Comparison of ENCODE assay signal across 8 cellular contexts in the genomic region with DNA sequence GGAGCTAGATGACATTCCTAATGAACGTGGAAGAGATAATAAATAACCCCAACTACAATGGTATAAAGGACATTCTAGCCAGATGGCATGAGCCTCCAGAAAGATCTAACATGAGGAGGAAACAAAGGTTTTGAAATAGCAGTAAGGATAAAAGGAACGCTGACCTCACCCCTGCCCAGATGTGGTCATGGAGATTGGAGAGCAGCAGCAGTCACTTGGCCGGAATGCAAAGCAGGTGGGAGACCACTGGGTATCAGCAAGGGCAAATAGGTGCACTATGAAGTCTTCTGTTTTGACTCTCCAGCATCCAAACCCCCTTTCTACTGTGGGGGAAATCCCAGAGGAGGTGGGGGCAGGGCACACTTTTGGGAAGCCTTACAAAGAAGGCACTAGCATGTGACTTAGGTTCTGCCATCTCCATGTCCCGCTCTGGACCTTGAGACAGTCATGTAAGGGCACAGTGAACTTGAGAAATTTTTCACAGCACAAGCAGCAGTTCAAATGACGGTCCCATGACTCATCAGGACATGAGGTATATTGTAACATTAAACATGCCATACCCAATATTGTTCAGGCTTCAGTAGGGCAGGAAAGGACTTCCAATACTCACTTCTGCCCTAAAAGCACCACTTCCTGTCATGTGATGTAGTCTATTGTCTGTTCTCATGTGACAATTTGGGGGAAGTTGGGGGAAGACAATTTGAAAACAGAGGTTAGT. TPM values are rescaled to one million over a fixed set of nuclear protein-coding genes. Genes with fewer than 3 reads are reported as not detected.
DNase-seq lines count a peak whose midpoint lies in the region; FAIRE-seq and TF ChIP-seq lines count a peak whose summit lies in the region.

No MANE protein-coding gene starts in this region.

- H3K27me3 Mint-ChIP-seq in CD14-positive monocyte (ENCODE audit: low read depth in 3 of 3) (peaks cover 0 to 3% (median 2%) of the 10 kb centered on the region in 3 donors), nephron progenitor cell (ENCODE audit: low read depth, poor library complexity) (peaks cover 4% of the 10 kb centered on the region)

- no peaks in the 10 kb centered on the region for H3K27me3 ChIP-seq in SK-N-SH (ENCODE audit: insufficient read depth)
- H3K27me3 ChIP-seq in keratinocyte (ENCODE audit: control insufficient read depth, extremely low read depth, insufficient read depth, low read length), result no peaks in the 10 kb centered on the region

- peak; percentile 35 to 86; a peak in 2 of 4 replicates for TF ChIP-seq EP300 in SK-N-SH (IDR thresholded peaks at IDR 0.05; ENCODE audit: borderline replicate concordance in 1 of 2, low read depth in 1 of 2, low read length in 1 of 2)

- no peaks in the 10 kb centered on the region for H3K9me1 ChIP-seq in keratinocyte (ENCODE audit: control insufficient read depth, extremely low read depth, insufficient read depth, low read length)

- H3K27ac Mint-ChIP-seq in CD14-positive monocyte (peak overlapping the region in 5 of 7 donors; percentile 34 to 89 (median 81)), nephron progenitor cell (no peak overlapping the region)

- POLR2A ChIA-PET in SK-N-SH (lab: Yijun Ruan, JAX), result no interaction called here

- peak; percentile 96 for FAIRE-seq in keratinocyte (lab: Jason Lieb, UNC)

- peak overlapping the region; percentile 75 for H3K9ac ChIP-seq in SK-N-SH
- peak overlapping the region; percentile 16 for H3K9ac ChIP-seq in keratinocyte (ENCODE audit: control insufficient read depth, extremely low read depth, insufficient read depth, low read length)

- intact Hi-C loops in CD14-positive monocyte (cut with micrococcal nuclease), result no loop called here

- DNase-seq in CD14-positive monocyte (ENCODE audit: low spot score), result peak; percentile 82
- peak; percentile 88 for DNase-seq in HFF-Myc (ENCODE audit: extremely low read depth, low read depth)
- DNase-seq in SK-N-SH, result no peak
- DNase-seq in keratinocyte (ENCODE audit: low read depth, low spot score), result peak; percentile 92
- no peak for DNase-seq in nephron progenitor cell
- no peak for DNase-seq in NCI-H774 (lab: John Stamatoyannopoulos, UW)
- DNase-seq in activated effector memory CD4-positive, alpha-beta T cell treated with Interleukin-2 at 50 U/mL for 16 hours, result no peak
- no peak for DNase-seq in NCI-H2227 treated with DMSO at 0.1 percent for 48 hours (lab: John Stamatoyannopoulos, UW)

- no peaks in the 10 kb centered on the region for H3K36me3 ChIP-seq in SK-N-SH (replicated peaks in 1 of 2; ENCODE audit: control insufficient read depth in 1 of 2, insufficient read depth in 2 of 2, low read length in 1 of 2)
- no peaks in the 10 kb centered on the region for H3K36me3 ChIP-seq in keratinocyte (ENCODE audit: control insufficient read depth in 2 of 2, extremely low read depth in 1 of 2, insufficient read depth in 2 of 2, low read length in 2 of 2)

- H4K20me1 ChIP-seq in SK-N-SH (ENCODE audit: insufficient read depth) (no peaks in the 10 kb centered on the region), keratinocyte (ENCODE audit: control insufficient read depth, extremely low read depth, insufficient read depth, low read length) (no peaks in the 10 kb centered on the region)

- dilution Hi-C loops in keratinocyte (cut with MboI; ENCODE audit: extremely low pct_ligation_motif_present, low sequenced_read_pairs), result no loop called here

- CTCF ChIA-PET in SK-N-SH (lab: Yijun Ruan, JAX), result no interaction called here

- TF ChIP-seq RAD21 in SK-N-SH (IDR thresholded peaks at IDR 0.05; ENCODE audit: low read length), result no peak

- TF ChIP-seq CTCF in CD14-positive monocyte (IDR thresholded peaks at IDR 0.05) (no peak), HFF-Myc (IDR thresholded peaks at IDR 0.05; ENCODE audit: low read depth, low read length, missing control alignments) (no peak), SK-N-SH (IDR thresholded peaks at IDR 0.05) (no peak), keratinocyte (optimal IDR thresholded peaks at IDR 0.05 in 1 of 3, IDR thresholded peaks at IDR 0.05 in 1 of 3, conservative IDR thresholded peaks at IDR 0.05 in 1 of 3; ENCODE audit: extremely low read depth in 1 of 3, insufficient read depth in 2 of 3, low read length in 3 of 3) (no peak), nephron progenitor cell (IDR thresholded peaks at IDR 0.05) (no peak)

- H2AFZ ChIP-seq in SK-N-SH (ENCODE audit: low read depth) (peak overlapping the region; percentile 54), keratinocyte (ENCODE audit: control insufficient read depth, low read length) (peak overlapping the region; percentile 76)

- H3K9me3 ChIP-seq in SK-N-SH, result no peaks in the 10 kb centered on the region
- H3K9me3 ChIP-seq in keratinocyte (ENCODE audit: control insufficient read depth, low read depth, low read length), result no peaks in the 10 kb centered on the region

- H3K9me3 Mint-ChIP-seq in CD14-positive monocyte (peaks cover 0 to 5% (median 2%) of the 10 kb centered on the region in 7 donors), nephron progenitor cell (peaks cover 3% of the 10 kb centered on the region)

- peak overlapping the region; percentile 78 for H3K4me2 ChIP-seq in SK-N-SH
- H3K4me2 ChIP-seq in keratinocyte (ENCODE audit: control insufficient read depth, extremely low read depth, insufficient read depth, low read depth, low read length), result peak overlapping the region; percentile 57

- H3K4me1 ChIP-seq in SK-N-SH (ENCODE audit: control insufficient read depth in 1 of 2, insufficient read depth in 2 of 2, low read depth in 1 of 2, low read length in 1 of 2) (peaks cover 3 to 19% of the 10 kb centered on the region in 2 experiments; a peak in 3 of 4 replicates), keratinocyte (ENCODE audit: control insufficient read depth, extremely low read depth, insufficient read depth, low read length) (peaks cover 20% of the 10 kb centered on the region)

- no peaks in the 10 kb centered on the region for H3K36me3 Mint-ChIP-seq in CD14-positive monocyte
- H3K36me3 Mint-ChIP-seq in nephron progenitor cell (ENCODE audit: low read depth), result peaks cover 4% of the 10 kb centered on the region

- 42% methylated on average over 4 of the region's 5 CpGs for WGBS in SK-N-SH (ENCODE audit: low lambda C conversion rate)

- peaks cover 31% of the 10 kb centered on the region for H3F3A ChIP-seq in SK-N-SH (replicated peaks; ENCODE audit: insufficient read depth)

- no peak overlapping the region for H3K4me3 Mint-ChIP-seq in CD14-positive monocyte
- H3K4me3 Mint-ChIP-seq in nephron progenitor cell, result no peak overlapping the region

- no peaks in the 10 kb centered on the region for H3K9me2 ChIP-seq in SK-N-SH

- H3K4me3 ChIP-seq in HFF-Myc (replicated peaks; ENCODE audit: low read depth, low read length) (no peak overlapping the region), SK-N-SH (ENCODE audit: low read depth in 2 of 2, low read length in 1 of 2) (no peak overlapping the region), keratinocyte (ENCODE audit: control insufficient read depth in 2 of 3, extremely low read depth in 1 of 3, insufficient read depth in 2 of 3, low read depth in 1 of 3, low read length in 3 of 3) (no peak overlapping the region)

- H3K79me2 ChIP-seq in SK-N-SH (ENCODE audit: insufficient read depth), result no peaks in the 10 kb centered on the region
- no peaks in the 10 kb centered on the region for H3K79me2 ChIP-seq in keratinocyte (ENCODE audit: control insufficient read depth, insufficient read depth, low read length)

- H3K27ac ChIP-seq in SK-N-SH (ENCODE audit: low read depth in 2 of 2, low read length in 1 of 2) (peak overlapping the region; percentile 73 to 100; a peak in 3 of 4 replicates), keratinocyte (ENCODE audit: control insufficient read depth, insufficient read depth, low read length) (peak overlapping the region; percentile 90)

- peaks cover 18% of the 10 kb centered on the region for H3K4me1 Mint-ChIP-seq in CD14-positive monocyte
- H3K4me1 Mint-ChIP-seq in nephron progenitor cell, result peaks cover 53% of the 10 kb centered on the region

TF ChIP-seq in SK-N-SH, 30 proteins besides CTCF, POLR2A, EP300 and RAD21 (continues in another document):
- TF ChIP-seq FOXM1 (IDR thresholded peaks at IDR 0.05; ENCODE audit: low read depth), result no peak

RNA-seq across cellular contexts. Expression of gene METTL4, which starts 55.2 kb away (rescaled TPM):
- polyA plus RNA-seq in CD14-positive monocyte (1 to 10 TPM; 3.0 to 4.1 TPM), SK-N-SH (2012; rRNA removed) (2.9 and 5.3 TPM in 2 replicates), keratinocyte (5.5 to 10.2 TPM (median 6.1 TPM) in 3 replicates)
- polyA plus RNA-seq in SK-N-SH (2012; cell fraction: cytosol; rRNA removed), result 5.4 TPM in 2 replicates
- polyA plus RNA-seq in SK-N-SH (2012; cell fraction: nucleus; rRNA removed), result 3.4 and 6.9 TPM in 2 replicates
- 6.9 TPM for polyA plus RNA-seq in keratinocyte (2011; ENCODE audit: low read depth)
- polyA plus RNA-seq in keratinocyte (2011; cell fraction: cytosol; rRNA removed), result 3.8 and 8.4 TPM in 2 replicates
- polyA plus RNA-seq in keratinocyte (2011; cell fraction: nucleus; rRNA removed), result 7.4 and 10.4 TPM in 2 replicates
- polyA plus RNA-seq in keratinocyte (2012; ENCODE audit: low replicate concordance), result 4.2 and 7.8 TPM in 2 replicates
- 4.9 to 7.2 TPM (median 7.1 TPM) in 3 replicates for polyA minus RNA-seq in keratinocyte
- 2.3 TPM for polyA minus RNA-seq in keratinocyte (2011; cell fraction: cytosol; rRNA and poly(A)+ RNA removed)
- polyA minus RNA-seq in keratinocyte (2011; cell fraction: nucleus; rRNA and poly(A)+ RNA removed), result 3.5 and 11.9 TPM in 2 replicates

RNA-seq across cellular contexts. Expression of gene NDC80, which starts 55.3 kb away (rescaled TPM):
- polyA plus RNA-seq in CD14-positive monocyte (not detected), SK-N-SH (2012; rRNA removed) (7.9 and 11.3 TPM in 2 replicates), keratinocyte (1.2 to 11.5 TPM (median 6.7 TPM) in 3 replicates)
- polyA plus RNA-seq in SK-N-SH (2012; cell fraction: cytosol; rRNA removed), result 10.1 and 11.6 TPM in 2 replicates
- polyA plus RNA-seq in SK-N-SH (2012; cell fraction: nucleus; rRNA removed), result 9.7 and 11.0 TPM in 2 replicates
- 1.5 TPM for polyA plus RNA-seq in keratinocyte (2011; ENCODE audit: low read depth)
- polyA plus RNA-seq in keratinocyte (2011; cell fraction: cytosol; rRNA removed), result 1.2 and 3.1 TPM in 2 replicates
- 1.9 and 2.3 TPM in 2 replicates for polyA plus RNA-seq in keratinocyte (2011; cell fraction: nucleus; rRNA removed)
- polyA plus RNA-seq in keratinocyte (2012; ENCODE audit: low replicate concordance), result 0.07 and 6.8 TPM in 2 replicates
- 0.62 to 5.8 TPM (median 3.1 TPM) in 3 replicates for polyA minus RNA-seq in keratinocyte
- not detected for polyA minus RNA-seq in keratinocyte (2011; cell fraction: cytosol; rRNA and poly(A)+ RNA removed)
- 1.2 and 1.5 TPM in 2 replicates for polyA minus RNA-seq in keratinocyte (2011; cell fraction: nucleus; rRNA and poly(A)+ RNA removed)

Comparison
In these comparisons a context has a peak if more than half of its experiments do, and no peak if none do; other contexts are left out.
1. DNase-seq: peak in CD14-positive monocyte (single experiment), HFF-Myc (single experiment) and keratinocyte (single experiment); none in SK-N-SH (single experiment), nephron progenitor cell (single experiment), NCI-H774 (single experiment), activated effector memory CD4-positive, alpha-beta T cell treated with Interleukin-2 at 50 U/mL for 16 hours (single experiment) and NCI-H2227 treated with DMSO at 0.1 percent for 48 hours (single experiment).